ENCODE assay signal across 8 cellular contexts in the genomic region with DNA sequence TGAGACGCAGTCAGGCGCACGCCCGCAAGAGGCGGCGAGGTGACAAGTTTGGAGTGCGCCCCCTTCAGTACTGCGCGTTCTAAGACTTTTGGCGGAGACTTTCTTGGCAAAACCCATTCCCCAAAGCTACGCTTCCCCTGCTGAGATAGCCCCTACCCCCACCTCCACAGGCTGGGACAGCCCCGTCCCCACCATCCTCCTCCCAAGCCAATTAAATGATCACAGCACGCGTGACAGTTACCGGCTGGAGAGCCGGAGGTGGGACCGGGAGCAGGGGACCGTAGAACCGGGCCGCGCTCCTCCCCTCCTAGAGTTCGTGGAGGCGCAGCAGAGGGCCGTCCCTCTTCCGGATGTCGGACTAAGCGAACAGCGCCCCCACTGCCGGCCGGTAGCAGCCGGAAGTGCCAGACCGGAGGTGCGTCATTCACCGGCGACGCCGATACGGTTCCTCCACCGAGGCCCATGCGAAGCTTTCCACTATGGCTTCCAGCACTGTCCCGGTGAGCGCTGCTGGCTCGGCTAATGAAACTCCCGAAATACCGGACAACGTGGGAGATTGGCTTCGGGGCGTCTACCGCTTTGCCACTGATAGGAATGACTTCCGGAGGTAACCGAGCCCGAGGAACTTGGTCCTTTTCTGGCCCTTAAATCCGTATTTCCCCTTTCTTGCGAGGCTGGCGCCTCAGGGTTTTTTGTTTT. TPM values are rescaled to one million over a fixed set of nuclear protein-coding genes. Genes with fewer than 3 reads are reported as not detected.
DNase-seq lines count a peak whose midpoint lies in the region; ATAC-seq and TF ChIP-seq lines count a peak whose summit lies in the region.

A gene (plus strand): TSS at position 476 of the 699 bp plus-strand sequence. CDS start 4 bp downstream, at position 480.

- 0% methylated on average over 3 to 16 of the region's 55 CpGs for WGBS in gastroesophageal sphincter (ENCODE audit: low coverage in 1 of 2), 2 donors

- H3K9me3 ChIP-seq in gastroesophageal sphincter = no peaks in the 10 kb centered on the region

- in situ Hi-C loops in SK-MEL-5 (cut with HindIII; ENCODE audit: low pct_unique_long_range_greater_than_20kb, low sequenced_read_pairs) = no loop called here

- peak; percentile 55 to 73 for TF ChIP-seq POLR2A in gastroesophageal sphincter (IDR thresholded peaks at IDR 0.05)

- H3K27me3 ChIP-seq in GM06990 (replicated peaks; ENCODE audit: control insufficient read depth, insufficient read depth, low read length) (no peaks in the 10 kb centered on the region), gastroesophageal sphincter (no peaks in the 10 kb centered on the region)

- no peak for TF ChIP-seq EP300 in gastroesophageal sphincter (IDR thresholded peaks at IDR 0.05)

- peak within 1 kb of the TSS; percentile 78 to 98 (median 96) for H3K27ac ChIP-seq in gastroesophageal sphincter
- H3K27ac ChIP-seq in temporal lobe (ENCODE audit: low read depth, low read length) = peak within 1 kb of the TSS; percentile 86

- TF ChIP-seq CTCF in GM06990 (IDR thresholded peaks at IDR 0.05; ENCODE audit: insufficient read depth, low read length, poor library complexity, severe bottlenecking) = peak; percentile 75
- TF ChIP-seq CTCF in HFF-Myc (IDR thresholded peaks at IDR 0.05; ENCODE audit: low read depth, low read length, missing control alignments) = peak; percentile 78
- TF ChIP-seq CTCF in gastroesophageal sphincter (IDR thresholded peaks at IDR 0.05) = peak; percentile 81 to 97 (median 96)

- CTCF ChIA-PET in activated naive CD4-positive, alpha-beta T cell treated with anti-CD3 and anti-CD28 coated beads for 36 hours (lab: Charles Lee) = interaction anchor here (0.5 to 8.7 kb wide), 31 partner anchors 9 to 749 kb away, joined by 3 to 143 read pairs (median 4); a partner anchor contains a TSS

- DNase-seq in GM06990 (ENCODE audit: extremely low read depth, insufficient read length) (peak; percentile 97), HFF-Myc (ENCODE audit: extremely low read depth, low read depth) (peak; percentile 75), MV-4-11 (lab: John Stamatoyannopoulos, UW) (peak; percentile 91), SK-MEL-5 (ENCODE audit: low read depth, low spot score) (peak; percentile 92), occipital lobe (lab: John Stamatoyannopoulos, UW) (peak; percentile 90)
- DNase-seq in activated naive CD4-positive, alpha-beta T cell treated with anti-CD3 and anti-CD28 coated beads for 36 hours = peak; percentile 97

- peaks cover 24% of the 10 kb centered on the region for H3K4me1 Mint-ChIP-seq in activated naive CD4-positive, alpha-beta T cell treated with anti-CD3 and anti-CD28 coated beads for 36 hours (ENCODE audit: low read depth)

- H3K27me3 Mint-ChIP-seq in activated naive CD4-positive, alpha-beta T cell treated with anti-CD3 and anti-CD28 coated beads for 36 hours (ENCODE audit: low read depth) = no peaks in the 10 kb centered on the region

- H3K4me3 ChIP-seq in GM06990 (replicated peaks; ENCODE audit: low read depth, low read length) = peak within 1 kb of the TSS; percentile 98
- H3K4me3 ChIP-seq in HFF-Myc (replicated peaks; ENCODE audit: low read depth, low read length) = peak within 1 kb of the TSS; percentile 67
- H3K4me3 ChIP-seq in gastroesophageal sphincter = peak within 1 kb of the TSS; percentile 83 to 86

- H3K4me3 Mint-ChIP-seq in activated naive CD4-positive, alpha-beta T cell treated with anti-CD3 and anti-CD28 coated beads for 36 hours = peak within 1 kb of the TSS; percentile 92

- intact Hi-C loops in activated naive CD4-positive, alpha-beta T cell treated with anti-CD3 and anti-CD28 coated beads for 36 hours (cut with micrococcal nuclease) = loop anchor here (1.0 to 10.0 kb wide), 11 partner anchors 8 to 995 kb away; a partner anchor contains a TSS

- H3K27ac Mint-ChIP-seq in activated naive CD4-positive, alpha-beta T cell treated with anti-CD3 and anti-CD28 coated beads for 36 hours = peak within 1 kb of the TSS; percentile 94

- peaks cover 20% of the 10 kb centered on the region for H3K36me3 Mint-ChIP-seq in activated naive CD4-positive, alpha-beta T cell treated with anti-CD3 and anti-CD28 coated beads for 36 hours (ENCODE audit: low read depth)

- ATAC-seq in gastroesophageal sphincter = peak; percentile 91

- no peaks in the 10 kb centered on the region for H3K9me3 Mint-ChIP-seq in activated naive CD4-positive, alpha-beta T cell treated with anti-CD3 and anti-CD28 coated beads for 36 hours

- peaks cover 0 to 50% (median 20%) of the 10 kb centered on the region in 3 donors for H3K4me1 ChIP-seq in gastroesophageal sphincter

- H3K36me3 ChIP-seq in GM06990 (ENCODE audit: control insufficient read depth, insufficient read depth, low read length) (peaks cover 7% of the 10 kb centered on the region), gastroesophageal sphincter (peaks cover 0 to 43% of the 10 kb centered on the region in 2 donors)

RNA-seq across cellular contexts. Expression of the gene that starts here (rescaled TPM):
- 164 and 236 TPM in 2 replicates for total RNA-seq in SK-MEL-5 (2014; rRNA removed; shearing (Covaris generic))
- polyA plus RNA-seq in SK-MEL-5 (2015; cell fraction: cytosol; rRNA removed) = 351 and 557 TPM in 2 replicates
- polyA plus RNA-seq in SK-MEL-5 (2015; cell fraction: nucleus; rRNA removed) = 59.6 and 70.4 TPM in 2 replicates
- 100 to 1,000 TPM; 285 to 299 TPM for total RNA-seq in activated naive CD4-positive, alpha-beta T cell treated with anti-CD3 and anti-CD28 coated beads for 36 hours
- total RNA-seq in gastroesophageal sphincter = 100 to 1,000 TPM in 1 of 4 donors, 10 to 100 TPM in 3; 74.2 to 120 (median 91.3) TPM
- 34.2 TPM for total RNA-seq in occipital lobe
- total RNA-seq in temporal lobe = 32.2 TPM

Comparison
In these comparisons a context has a peak if more than half of its experiments do, and no peak if none do; other contexts are left out.
1. Peak in every context shown above with its lines: DNase-seq, ATAC-seq, H3K4me3 ChIP-seq and H3K27ac ChIP-seq.